22 cellular contexts compared by ENCODE assay signal in genomic region chr5:109486200-109486804, GRCh38.
"Had no signal": no experiment of that assay in that cellular context is flagged by ENCODE, and none has a peak within 500 bp of the region (broad histone marks: within the 10 kb centered on the region; RNA-seq: fewer than 3 reads in every experiment).

No MANE protein-coding gene starts in this region.

- DNase-seq: activated CD4-positive, alpha-beta T cell treated with anti-CD3 and anti-CD28 coated beads, Interleukin-2, amount 50 U/mL, for 4 hours; activated effector memory CD4-positive, alpha-beta T cell treated with anti-CD3 and anti-CD28 coated beads, Interleukin-2, amount 50 U/mL, for 16 hours; activated T-cell treated with anti-CD3 and anti-CD28 coated beads, Interleukin-2, amount 50 U/mL, for 72 hours; adrenal gland; body of pancreas; central memory CD4-positive, alpha-beta T cell; dorsolateral prefrontal cortex; gastrocnemius medialis; mesenchymal stem cell; mucosa of descending colon; naive B cell; pancreas; stimulated activated CD4-positive, alpha-beta T cell treated with anti-CD3 and anti-CD28 coated beads, Interleukin-4, amount 100 ng/mL, for 24 hours; testis had no signal

- H3K36me3 Mint-ChIP-seq: activated naive CD4-positive, alpha-beta T cell treated with anti-CD3 and anti-CD28 coated beads, Interleukin-2, amount 50 U/mL, for 72 hours; naive B cell; stimulated activated memory B cell treated with anti-CD40 and anti-IgM and Interleukin-4, amounts not matched to agents 10 μg/mL and 1 μg/mL and 100 μg/mL, for 72 hours; type B pancreatic cell had no signal

- H3K27me3 ChIP-seq: adrenal gland, body of pancreas, dorsolateral prefrontal cortex, gastrocnemius medialis, heart right ventricle, pancreas, testis had no signal

- H3K36me3 ChIP-seq: adrenal gland, gastrocnemius medialis, heart right ventricle, pancreas had no signal

- H3K27ac ChIP-seq: adrenal gland, body of pancreas, dorsolateral prefrontal cortex, epithelial cell of prostate, gastrocnemius medialis, heart right ventricle, pancreas, testis had no signal

- H3K9me3 Mint-ChIP-seq: activated naive CD4-positive, alpha-beta T cell treated with anti-CD3 and anti-CD28 coated beads, Interleukin-2, amount 50 U/mL, for 72 hours; activated T-cell treated with anti-CD3 and anti-CD28 coated beads, Interleukin-2, amount 50 U/mL, for 72 hours; stimulated activated memory B cell treated with anti-CD40 and anti-IgM and Interleukin-4, amounts not matched to agents 10 μg/mL and 1 μg/mL and 100 μg/mL, for 72 hours; type B pancreatic cell had no signal

- ATAC-seq: activated naive CD4-positive, alpha-beta T cell treated with anti-CD3 and anti-CD28 coated beads, Interleukin-2, amount 50 U/mL, for 72 hours; activated T-cell treated with anti-CD3 and anti-CD28 coated beads, Interleukin-2, amount 50 U/mL, for 72 hours; body of pancreas; gastrocnemius medialis; mucosa of descending colon; pancreas; sciatic nerve; stimulated activated memory B cell treated with anti-CD40 and anti-IgM and Interleukin-4, amounts not matched to agents 10 μg/mL and 1 μg/mL and 100 μg/mL, for 72 hours had no signal

- H3K4me1 Mint-ChIP-seq: stimulated activated memory B cell treated with anti-CD40 and anti-IgM and Interleukin-4, amounts not matched to agents 10 μg/mL and 1 μg/mL and 100 μg/mL, for 72 hours had no signal

- H3K4me3 Mint-ChIP-seq: activated T-cell treated with anti-CD3 and anti-CD28 coated beads, Interleukin-2, amount 50 U/mL, for 72 hours; naive B cell; stimulated activated memory B cell treated with anti-CD40 and anti-IgM and Interleukin-4, amounts not matched to agents 10 μg/mL and 1 μg/mL and 100 μg/mL, for 72 hours; type B pancreatic cell had no signal

- H3K27ac Mint-ChIP-seq: activated naive CD4-positive, alpha-beta T cell treated with anti-CD3 and anti-CD28 coated beads, Interleukin-2, amount 50 U/mL, for 72 hours; activated T-cell treated with anti-CD3 and anti-CD28 coated beads, Interleukin-2, amount 50 U/mL, for 72 hours; naive B cell; stimulated activated memory B cell treated with anti-CD40 and anti-IgM and Interleukin-4, amounts not matched to agents 10 μg/mL and 1 μg/mL and 100 μg/mL, for 72 hours; type B pancreatic cell had no signal

- H3K9me3 ChIP-seq: adrenal gland, body of pancreas, gastrocnemius medialis, heart right ventricle, mucosa of descending colon, pancreas, testis had no signal

- FAIRE-seq: colon, pancreas had no signal

- H3K4me1 ChIP-seq: testis had no signal

- H3K4me3 ChIP-seq: adrenal gland, body of pancreas, dorsolateral prefrontal cortex, gastrocnemius medialis, heart right ventricle, mucosa of descending colon, pancreas, smooth muscle cell, testis had no signal

- H3K4me2 ChIP-seq: smooth muscle cell had no signal
